18 cellular contexts compared by ENCODE assay signal in genomic region chr16:84462296-84463210, GRCh38. TPM values are rescaled to one million over a fixed set of nuclear protein-coding genes. Genes with fewer than 3 reads are reported as not detected.
DNase-seq lines count a peak whose midpoint lies in the region; ATAC-seq and TF ChIP-seq lines count a peak whose summit lies in the region.
"Had no signal": no experiment of that assay in that cellular context is flagged by ENCODE, and none has a peak within 500 bp of the region (broad histone marks: within the 10 kb centered on the region; RNA-seq: fewer than 3 reads in every experiment).

No MANE protein-coding gene starts in this region.

- peak; percentile 55 for DNase-seq in A172 (ENCODE audit: low spot score)
- peak; percentile 8 for DNase-seq in GM23248
- DNase-seq in mammary epithelial cell: peak; percentile 14
- DNase-seq in neuronal stem cell (ENCODE audit: low spot score): no peak
- DNase-seq in neural progenitor cell (ENCODE audit: low spot score): no peak
- no peak for DNase-seq in effector CD4-positive, alpha-beta T cell
- DNase-seq: activated B cell treated with CpG ODN at 0.5 μM for 24 hours; amniotic stem cell; CD8-positive, alpha-beta memory T cell; DMS79; NCI-H1092; NCI-H524; retina had no signal

- intact Hi-C loops in mammary epithelial cell (cut with micrococcal nuclease): no loop called here

- H4K20me1 ChIP-seq in GM23248 (ENCODE audit: insufficient read depth) (no peaks in the 10 kb centered on the region), mammary epithelial cell (ENCODE audit: insufficient read depth, low read length) (no peaks in the 10 kb centered on the region), neural progenitor cell (ENCODE audit: low read depth) (no peaks in the 10 kb centered on the region)

- H3K27me3 Mint-ChIP-seq in neural progenitor cell (ENCODE audit: insufficient read depth, low read depth): peaks cover 5% of the 10 kb centered on the region
- H3K27me3 Mint-ChIP-seq: activated B cell treated with CpG ODN at 0.5 μM for 24 hours; CD8-positive, alpha-beta memory T cell had no signal

- H2BK15ac ChIP-seq in neuronal stem cell (ENCODE audit: low read length): no peak overlapping the region

- H3K27ac ChIP-seq in GM23248 (no peak overlapping the region), mammary epithelial cell (ENCODE audit: insufficient read depth, low read depth, low read length) (no peak overlapping the region), neuronal stem cell (replicated peaks; ENCODE audit: low read length) (no peak overlapping the region), neural progenitor cell (no peak overlapping the region)
- H3K27ac ChIP-seq: esophagus muscularis mucosa, gastroesophageal sphincter, KMS-11 had no signal

- H4K8ac ChIP-seq in neuronal stem cell (ENCODE audit: low read depth, low read length): no peak overlapping the region

- H2BK120ac ChIP-seq in neuronal stem cell (ENCODE audit: low read depth, low read length): no peak overlapping the region

- no peak for ATAC-seq in GM18868 (IDR thresholded peaks at IDR 0.05; ENCODE audit: unreplicated experiment)

- H3K36me3 Mint-ChIP-seq in neural progenitor cell: peaks cover 24% of the 10 kb centered on the region

- H3K4ac ChIP-seq in neuronal stem cell (ENCODE audit: low read length): no peak overlapping the region

- H3K27me3 ChIP-seq in GM23248 (replicated peaks; ENCODE audit: insufficient read depth) (no peaks in the 10 kb centered on the region), mammary epithelial cell (ENCODE audit: insufficient read depth, low read length) (no peaks in the 10 kb centered on the region), neuronal stem cell (ENCODE audit: control insufficient read depth in 3 of 3, insufficient read depth in 3 of 3, low read depth in 1 of 3, low read length in 3 of 3) (no peaks in the 10 kb centered on the region), neural progenitor cell (no peaks in the 10 kb centered on the region)
- H3K27me3 ChIP-seq: esophagus muscularis mucosa, gastroesophageal sphincter had no signal

- H3K79me2 ChIP-seq in GM23248 (ENCODE audit: insufficient read depth) (peaks cover 25% of the 10 kb centered on the region), mammary epithelial cell (ENCODE audit: insufficient read depth, low read length) (peaks cover 38% of the 10 kb centered on the region), neural progenitor cell (ENCODE audit: low read depth) (no peaks in the 10 kb centered on the region)

- H3K79me1 ChIP-seq in neuronal stem cell (ENCODE audit: low read depth, low read length): no peaks in the 10 kb centered on the region

- H3K36me3 ChIP-seq in GM23248 (ENCODE audit: low read depth): peaks cover 45% of the 10 kb centered on the region
- peaks cover 46% of the 10 kb centered on the region for H3K36me3 ChIP-seq in mammary epithelial cell (ENCODE audit: insufficient read depth, low read length)
- peaks cover 6 to 15% of the 10 kb centered on the region in 2 donors for H3K36me3 ChIP-seq in neuronal stem cell (replicated peaks in 1 of 2; ENCODE audit: control insufficient read depth in 2 of 2, insufficient read depth in 2 of 2, low read length in 2 of 2)
- H3K36me3 ChIP-seq in neural progenitor cell: no peaks in the 10 kb centered on the region

- no peak overlapping the region for H3K4me3 Mint-ChIP-seq in neural progenitor cell
- H3K4me3 Mint-ChIP-seq: activated B cell treated with CpG ODN at 0.5 μM for 24 hours; CD8-positive, alpha-beta memory T cell; neural crest cell had no signal

- no peak overlapping the region for H3K23ac ChIP-seq in neuronal stem cell (ENCODE audit: low read depth, low read length, poor library complexity)

- H3K4me2 ChIP-seq in GM23248 (ENCODE audit: unreplicated experiment): no peak overlapping the region
- no peak overlapping the region for H3K4me2 ChIP-seq in mammary epithelial cell (ENCODE audit: insufficient read depth, low read depth, low read length)
- H3K4me2 ChIP-seq in neuronal stem cell (ENCODE audit: insufficient read depth, low read length, poor library complexity, severe bottlenecking): no peak overlapping the region
- no peak overlapping the region for H3K4me2 ChIP-seq in neural progenitor cell
- H3K4me2 ChIP-seq: KMS-11 had no signal

- no peak overlapping the region for H3K4me3 ChIP-seq in GM23248
- H3K4me3 ChIP-seq in mammary epithelial cell (replicated peaks in 1 of 3; ENCODE audit: insufficient read depth in 1 of 3, low read depth in 2 of 3, low read length in 3 of 3): no peak overlapping the region
- H3K4me3 ChIP-seq in neuronal stem cell (ENCODE audit: low read length in 2 of 2): no peak overlapping the region
- no peak overlapping the region for H3K4me3 ChIP-seq in neural progenitor cell
- H3K4me3 ChIP-seq: esophagus muscularis mucosa, gastroesophageal sphincter had no signal

- H3F3A ChIP-seq in GM23248 (ENCODE audit: insufficient read depth) (no peaks in the 10 kb centered on the region), neural progenitor cell (ENCODE audit: low read depth) (no peaks in the 10 kb centered on the region)

- H3K4me1 ChIP-seq in GM23248 (ENCODE audit: insufficient read depth): no peaks in the 10 kb centered on the region
- H3K4me1 ChIP-seq in mammary epithelial cell (ENCODE audit: insufficient read depth, low read length): no peaks in the 10 kb centered on the region
- peaks cover 0 to 2% of the 10 kb centered on the region in 2 donors for H3K4me1 ChIP-seq in neuronal stem cell (ENCODE audit: control insufficient read depth in 2 of 2, insufficient read depth in 1 of 2, low read depth in 1 of 2, low read length in 2 of 2)
- no peaks in the 10 kb centered on the region for H3K4me1 ChIP-seq in neural progenitor cell
- H3K4me1 ChIP-seq: esophagus muscularis mucosa had no signal

- CTCF ChIA-PET in mammary epithelial cell (lab: Charles Lee; ENCODE audit: low non-redundant PET): no interaction called here

- WGBS in GM23248 (ENCODE audit: low coverage in 1 of 2, low lambda C conversion rate in 2 of 2, missing lambda C conversion rate in 2 of 2), 2 experiments: 74% methylated on average over 23 to 24 of the region's 24 CpGs
- 87% methylated on average over 18 of the region's 24 CpGs for WGBS in mammary epithelial cell (ENCODE audit: low coverage, missing lambda C conversion rate)
- no CpG with 5 or more reads among the region's 24 CpGs for WGBS in neuronal stem cell (ENCODE audit: extremely low coverage in 2 of 2, insufficient read length in 2 of 2, insufficient replicate concordance in 1 of 2), 2 donors

- H3K9me3 ChIP-seq in GM23248 (ENCODE audit: low read depth): no peaks in the 10 kb centered on the region
- no peaks in the 10 kb centered on the region for H3K9me3 ChIP-seq in mammary epithelial cell (replicated peaks; ENCODE audit: insufficient read depth, low read length)
- H3K9me3 ChIP-seq in neuronal stem cell (replicated peaks in 1 of 2; ENCODE audit: control insufficient read depth in 2 of 2, insufficient read depth in 1 of 2, low read depth in 1 of 2, low read length in 2 of 2): peaks cover 4 to 19% of the 10 kb centered on the region in 2 donors
- peaks cover 7% of the 10 kb centered on the region for H3K9me3 ChIP-seq in neural progenitor cell (ENCODE audit: low read depth)

- no peak overlapping the region for H2AK5ac ChIP-seq in neuronal stem cell (ENCODE audit: low read depth, low read length)

- in situ Hi-C loops in GM23248 (cut with MboI) (no loop called here), mammary epithelial cell (cut with MboI; ENCODE audit: low sequenced_read_pairs in 2 of 2) (no loop called here)

- H3K18ac ChIP-seq in neuronal stem cell (ENCODE audit: low read length): peak overlapping the region; percentile 38

- TF ChIP-seq CTCF in mammary epithelial cell (conservative IDR thresholded peaks at IDR 0.05 in 1 of 2, IDR thresholded peaks at IDR 0.05 in 1 of 2; ENCODE audit: extremely low read depth in 1 of 2, insufficient read depth in 1 of 2, low read depth in 1 of 2, low read length in 2 of 2) (no peak), neural progenitor cell (IDR thresholded peaks at IDR 0.05) (no peak)

- H3K9ac ChIP-seq in GM23248 (no peak overlapping the region), mammary epithelial cell (ENCODE audit: insufficient read depth, low read length) (no peak overlapping the region), neuronal stem cell (ENCODE audit: low read depth, low read length, poor library complexity) (no peak overlapping the region), neural progenitor cell (no peak overlapping the region)
- H3K9ac ChIP-seq: KMS-11 had no signal

- H4K91ac ChIP-seq in neuronal stem cell (ENCODE audit: low read depth, low read length, poor library complexity): no peak overlapping the region

- H3K27ac Mint-ChIP-seq in neural progenitor cell: no peak overlapping the region
- H3K27ac Mint-ChIP-seq: activated B cell treated with CpG ODN at 0.5 μM for 24 hours had no signal

- dilution Hi-C loops in mammary epithelial cell (cut with HindIII; ENCODE audit: low sequenced_read_pairs): no loop called here

- H2AFZ ChIP-seq in GM23248 (no peak overlapping the region), mammary epithelial cell (ENCODE audit: low read depth, low read length) (no peak overlapping the region), neuronal stem cell (ENCODE audit: low read length) (no peak overlapping the region), neural progenitor cell (replicated peaks) (no peak overlapping the region)

- peak overlapping the region; percentile 3 for H2BK12ac ChIP-seq in neuronal stem cell (ENCODE audit: low read length)

- BruUV-seq in mammary epithelial cell (replicated peaks; lab: Mats Ljungman, UMichigan): no TSS peak

- H3K4me1 Mint-ChIP-seq in neural progenitor cell: no peaks in the 10 kb centered on the region
- H3K4me1 Mint-ChIP-seq: activated B cell treated with CpG ODN at 0.5 μM for 24 hours; CD8-positive, alpha-beta memory T cell had no signal

- peaks cover 12% of the 10 kb centered on the region for H3K9me3 Mint-ChIP-seq in neural progenitor cell

- peak overlapping the region; percentile 53 for H2BK5ac ChIP-seq in neuronal stem cell (ENCODE audit: low read length)

- peak overlapping the region; percentile 56 for H3K14ac ChIP-seq in neuronal stem cell (ENCODE audit: low read length)

- H3K9me2 ChIP-seq in GM23248 (ENCODE audit: insufficient read depth): no peaks in the 10 kb centered on the region

RNA-seq across cellular contexts. Expression of gene MEAK7, which starts 41.9 kb away (rescaled TPM):
- total RNA-seq in A172 (2014; rRNA removed; shearing (Covaris generic)): 21.0 and 28.4 TPM in 2 replicates
- total RNA-seq in GM23248 (2014; rRNA removed; shearing (Covaris generic)): 45.6 and 57.5 TPM in 2 replicates
- polyA plus RNA-seq in GM23248 (2016; fragmentation: Nextera tagmentation; extraction: Ambion mirVana): 62.0 and 62.7 TPM in 2 replicates
- 100 to 1,000 TPM in 1 of 2 donors, 10 to 100 TPM in 1; 73.5 to 107 TPM for total RNA-seq in mammary epithelial cell
- 67.1 TPM for polyA plus RNA-seq in mammary epithelial cell
- polyA minus RNA-seq in mammary epithelial cell: 84.8 TPM
- polyA plus RNA-seq in neuronal stem cell (2013, experiment 1 of 2): 8.0 TPM
- 8.4 TPM for polyA plus RNA-seq in neuronal stem cell (2013, experiment 2 of 2)
- 18.4 and 22.5 TPM in 2 replicates for total RNA-seq in neural progenitor cell (ENCODE audit: low replicate concordance)

Comparison
In these comparisons a context has a peak if more than half of its experiments do, and no peak if none do; other contexts are left out.
1. DNase-seq: peak in A172 (single experiment), GM23248 (single experiment) and mammary epithelial cell (single experiment); none in neuronal stem cell (single experiment), neural progenitor cell (single experiment) and effector CD4-positive, alpha-beta T cell (single experiment).